ENCODE assay signal across 20 cellular contexts in genomic region chr1:221692643-221693042, GRCh38. TPM values are rescaled to one million over a fixed set of nuclear protein-coding genes. Genes with fewer than 3 reads are reported as not detected.
DNase-seq lines count a peak whose midpoint lies in the region; ATAC-seq, FAIRE-seq and TF ChIP-seq lines count a peak whose summit lies in the region.
"Had no signal": no experiment of that assay in that cellular context is flagged by ENCODE, and none has a peak within 500 bp of the region (broad histone marks: within the 10 kb centered on the region; RNA-seq: fewer than 3 reads in every experiment).

No MANE protein-coding gene starts in this region.

- no peak for TF ChIP-seq POLR2A in K562 (conservative IDR thresholded peaks at IDR 0.05)

- H3K4me1 ChIP-seq in K562 (replicated peaks in 1 of 2; ENCODE audit: control insufficient read depth in 2 of 2, insufficient read depth in 2 of 2, low read length in 2 of 2), result peaks cover 0 to 9% of the 10 kb centered on the region in 2 experiments; a peak in 2 of 5 replicates

- DNase-seq in natural killer cell treated with Interleukin-12 subunit alpha and Interleukin-12 subunit beta and Interleukin-15 and Interleukin-18, amount 100 ng/mL, for 72 hours (ENCODE audit: low spot score), result no peak
- no peak for DNase-seq in natural killer cell
- no peak for DNase-seq in K562 (ENCODE audit: extremely low read depth in 1 of 4, low spot score in 3 of 4)
- no peak for DNase-seq in mucosa of gallbladder (ENCODE audit: low spot score)
- no peak for DNase-seq in HPDE6-E6E7 (ENCODE audit: extremely low spot score)
- DNase-seq in pons (ENCODE audit: low spot score), result no peak
- DNase-seq: CD8-positive, alpha-beta memory T cell; MV-4-11; NCI-H1694 treated with DMSO at 0.1 percent for 48 hours; NCI-H2227 treated with DMSO at 0.1 percent for 48 hours; NCI-H510A treated with DMSO at 0.1 percent for 48 hours; NCI-H774; SHP77 had no signal

- no peaks in the 10 kb centered on the region for H3K27me3 Mint-ChIP-seq in natural killer cell treated with Interleukin-12 subunit alpha and Interleukin-12 subunit beta and Interleukin-15 and Interleukin-18, amount 100 ng/mL, for 72 hours
- H3K27me3 Mint-ChIP-seq in natural killer cell (ENCODE audit: low read depth in 2 of 2), result no peaks in the 10 kb centered on the region
- H3K27me3 Mint-ChIP-seq: CD8-positive, alpha-beta memory T cell had no signal

- CTCF ChIA-PET in K562 (lab: Yijun Ruan, JAX; ENCODE audit: low intra/inter-chr PET ratio), result no interaction called here

- no peaks in the 10 kb centered on the region for H3K9me1 ChIP-seq in K562 (ENCODE audit: control insufficient read depth, insufficient read depth, low read length)

- intact Hi-C loops in natural killer cell (cut with micrococcal nuclease), result no loop called here
- intact Hi-C loops in K562 (cut with micrococcal nuclease), result no loop called here

- H3K4me1 Mint-ChIP-seq in natural killer cell treated with Interleukin-12 subunit alpha and Interleukin-12 subunit beta and Interleukin-15 and Interleukin-18, amount 100 ng/mL, for 72 hours (ENCODE audit: low read depth in 2 of 2), result peaks cover 34 to 37% of the 10 kb centered on the region in 2 donors
- peaks cover 18 to 30% of the 10 kb centered on the region in 2 donors for H3K4me1 Mint-ChIP-seq in natural killer cell

- 39% methylated on average over 2 of the region's 2 CpGs for WGBS in K562 (ENCODE audit: insufficient coverage, low coverage, missing lambda C conversion rate)

- peak overlapping the region; percentile 32 for H3K4me3 Mint-ChIP-seq in natural killer cell treated with Interleukin-12 subunit alpha and Interleukin-12 subunit beta and Interleukin-15 and Interleukin-18, amount 100 ng/mL, for 72 hours
- H3K4me3 Mint-ChIP-seq in natural killer cell, result no peak overlapping the region
- H3K4me3 Mint-ChIP-seq: CD8-positive, alpha-beta memory T cell had no signal

- TF ChIP-seq EP300 in K562 (IDR thresholded peaks at IDR 0.05; ENCODE audit: low read length), result no peak

- H3K27ac Mint-ChIP-seq in natural killer cell treated with Interleukin-12 subunit alpha and Interleukin-12 subunit beta and Interleukin-15 and Interleukin-18, amount 100 ng/mL, for 72 hours, result peak overlapping the region; percentile 41 to 83
- H3K27ac Mint-ChIP-seq in natural killer cell, result no peak overlapping the region
- H3K27ac Mint-ChIP-seq: CD8-positive, alpha-beta memory T cell had no signal

- no peak overlapping the region for H3K4me3 ChIP-seq in K562
- H3K4me3 ChIP-seq: BLaER1 treated with 17β-estradiol and CSF1 and Interleukin-3, amounts not matched to agents 10 nM and 100 nM; SK-N-MC had no signal

- ATAC-seq in natural killer cell treated with Interleukin-12 subunit alpha and Interleukin-12 subunit beta and Interleukin-15 and Interleukin-18, amount 100 ng/mL, for 72 hours, result peak; percentile 72 to 87
- ATAC-seq in natural killer cell (no peak), GM21381 (IDR thresholded peaks at IDR 0.05; ENCODE audit: unreplicated experiment) (peak; percentile 44), K562 (no peak)
- ATAC-seq: HepG2 had no signal

- H3K36me3 Mint-ChIP-seq in natural killer cell treated with Interleukin-12 subunit alpha and Interleukin-12 subunit beta and Interleukin-15 and Interleukin-18, amount 100 ng/mL, for 72 hours, result peaks cover 9% of the 10 kb centered on the region
- H3K36me3 Mint-ChIP-seq in natural killer cell, result no peaks in the 10 kb centered on the region

- H3K9ac ChIP-seq in K562 (ENCODE audit: insufficient read depth in 1 of 2, low read depth in 2 of 2, low read length in 2 of 2), result no peak overlapping the region
- H3K9ac ChIP-seq: BLaER1 treated with 17β-estradiol and CSF1 and Interleukin-3, amounts not matched to agents 10 nM and 100 nM; KMS-11 had no signal

- no peaks in the 10 kb centered on the region for H3K9me3 Mint-ChIP-seq in natural killer cell treated with Interleukin-12 subunit alpha and Interleukin-12 subunit beta and Interleukin-15 and Interleukin-18, amount 100 ng/mL, for 72 hours
- no peaks in the 10 kb centered on the region for H3K9me3 Mint-ChIP-seq in natural killer cell

- no peaks in the 10 kb centered on the region for H4K20me1 ChIP-seq in K562 (replicated peaks; ENCODE audit: control insufficient read depth, insufficient read depth, low read length)
- H4K20me1 ChIP-seq: BLaER1 treated with 17β-estradiol and CSF1 and Interleukin-3, amounts not matched to agents 10 nM and 100 nM had no signal

- H3K27ac ChIP-seq in K562 (ENCODE audit: extremely low read depth, low read depth, low read length), result no peak overlapping the region
- H3K27ac ChIP-seq: BLaER1 treated with 17β-estradiol and CSF1 and Interleukin-3, amounts not matched to agents 10 nM and 100 nM; KMS-11; SK-N-MC had no signal

- POLR2A ChIA-PET in K562 (lab: Yijun Ruan, JAX), result interaction anchor here (0.7 to 0.8 kb wide), 3 partner anchors 10 to 49 kb away, joined by 3 read pairs; partner anchors contain the start of gene DUSP10

- no peaks in the 10 kb centered on the region for H3K9me3 ChIP-seq in K562 (replicated peaks; ENCODE audit: control insufficient read depth, insufficient read depth, low read depth, low read length)

- H2AFZ ChIP-seq in K562 (ENCODE audit: low read depth, low read length), result 0 out of 2 replicates have a peak overlapping the region, but pooled peaks have one; percentile 0

- no peaks in the 10 kb centered on the region for H3K36me3 ChIP-seq in K562 (ENCODE audit: control insufficient read depth, insufficient read depth, low read length)

- no peak for TF ChIP-seq CTCF in natural killer cell (IDR thresholded peaks at IDR 0.05)
- TF ChIP-seq CTCF in K562 (IDR thresholded peaks at IDR 0.05 in 2 of 3, conservative IDR thresholded peaks at IDR 0.05 in 1 of 3; ENCODE audit: insufficient read depth in 2 of 3, low read depth in 1 of 3, low read length in 3 of 3), result no peak

- no peak for FAIRE-seq in K562 (lab: Jason Lieb, UNC)
- FAIRE-seq: GM19239, H1, HepG2 had no signal

- no peak overlapping the region for H3K4me2 ChIP-seq in K562 (ENCODE audit: insufficient read depth, low read length)
- H3K4me2 ChIP-seq: BLaER1 treated with 17β-estradiol and CSF1 and Interleukin-3, amounts not matched to agents 10 nM and 100 nM; KMS-11 had no signal

- H3K27me3 ChIP-seq in K562 (ENCODE audit: control insufficient read depth in 2 of 2, insufficient read depth in 2 of 2, low read length in 2 of 2), result no peaks in the 10 kb centered on the region
- H3K27me3 ChIP-seq: BLaER1 treated with 17β-estradiol and CSF1 and Interleukin-3, amounts not matched to agents 10 nM and 100 nM had no signal

- BruUV-seq in K562 (replicated peaks; lab: Mats Ljungman, UMichigan), result no TSS peak

- in situ Hi-C loops in K562 (cut with MboI), result no loop called here

- H3K79me2 ChIP-seq in K562 (ENCODE audit: control insufficient read depth, insufficient read depth, low read length), result no peaks in the 10 kb centered on the region

- TF ChIP-seq RAD21 in K562 (CRISPR knock-in tag; conservative IDR thresholded peaks at IDR 0.05 in 1 of 2, IDR thresholded peaks at IDR 0.05 in 1 of 2), result no peak

TF ChIP-seq in K562, 482 proteins besides CTCF, POLR2A, EP300 and RAD21:
- TF ChIP-seq BACH1 (tag; IDR thresholded peaks at IDR 0.05) (no peak), ZNF274 (IDR thresholded peaks at IDR 0.05; ENCODE audit: borderline replicate concordance, low read depth, low read length) (no peak), PRPF4 (IDR thresholded peaks at IDR 0.05; ENCODE audit: insufficient read depth, low read depth, low read length, poor library complexity, severe bottlenecking) (no peak), BRF1 (IDR thresholded peaks at IDR 0.05; ENCODE audit: borderline replicate concordance, extremely low read depth, insufficient read length) (no peak), IRF2 (CRISPR knock-in tag; IDR thresholded peaks at IDR 0.05) (no peak), NCOR1 (IDR thresholded peaks at IDR 0.05) (no peak), COPS2 (conservative IDR thresholded peaks at IDR 0.05) (no peak)
- TF ChIP-seq, protein P1, sequence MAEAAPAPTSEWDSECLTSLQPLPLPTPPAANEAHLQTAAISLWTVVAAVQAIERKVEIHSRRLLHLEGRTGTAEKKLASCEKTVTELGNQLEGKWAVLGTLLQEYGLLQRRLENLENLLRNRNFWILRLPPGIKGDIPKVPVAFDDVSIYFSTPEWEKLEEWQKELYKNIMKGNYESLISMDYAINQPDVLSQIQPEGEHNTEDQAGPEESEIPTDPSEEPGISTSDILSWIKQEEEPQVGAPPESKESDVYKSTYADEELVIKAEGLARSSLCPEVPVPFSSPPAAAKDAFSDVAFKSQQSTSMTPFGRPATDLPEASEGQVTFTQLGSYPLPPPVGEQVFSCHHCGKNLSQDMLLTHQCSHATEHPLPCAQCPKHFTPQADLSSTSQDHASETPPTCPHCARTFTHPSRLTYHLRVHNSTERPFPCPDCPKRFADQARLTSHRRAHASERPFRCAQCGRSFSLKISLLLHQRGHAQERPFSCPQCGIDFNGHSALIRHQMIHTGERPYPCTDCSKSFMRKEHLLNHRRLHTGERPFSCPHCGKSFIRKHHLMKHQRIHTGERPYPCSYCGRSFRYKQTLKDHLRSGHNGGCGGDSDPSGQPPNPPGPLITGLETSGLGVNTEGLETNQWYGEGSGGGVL (CRISPR knock-in tag; IDR thresholded peaks at IDR 0.05), result no peak

RNA-seq across cellular contexts. Expression of gene DUSP10, which starts 49.2 kb away (rescaled TPM):
- 10 to 100 TPM; 43.3 to 85.2 TPM for total RNA-seq in natural killer cell treated with Interleukin-12 subunit alpha and Interleukin-12 subunit beta and Interleukin-15 and Interleukin-18, amount 100 ng/mL, for 72 hours
- total RNA-seq in natural killer cell (100 to 1,000 TPM; 109 to 231 (median 210) TPM), K562 (2014; rRNA removed) (6.6 and 7.3 TPM in 2 replicates), K562 (2014; rRNA removed; fragmentation: Illumina TruSeq; extraction: Trizol) (6.3 and 7.6 TPM in 2 replicates), K562 (2015; rRNA removed; fragmentation: Illumina TruSeq; extraction: Trizol) (7.0 and 7.8 TPM in 2 replicates), K562 (2021) (5.9 and 6.1 TPM in 2 replicates), mucosa of gallbladder (9.2 TPM)
- total RNA-seq in K562 (2011; cell fraction: chromatin; rRNA removed; ENCODE audit: low replicate concordance), result 5.0 and 6.0 TPM in 2 replicates
- total RNA-seq in K562 (2011; cell fraction: nucleolus; rRNA removed), result 3.9 and 4.0 TPM in 2 replicates
- total RNA-seq in K562 (2011; cell fraction: nucleoplasm; rRNA removed), result 3.6 and 4.4 TPM in 2 replicates
- polyA plus RNA-seq in K562 (2011; rRNA removed) (1.7 and 3.1 TPM in 2 replicates), K562 (2014; fragmentation: Illumina TruSeq; extraction: Trizol) (6.2 and 8.3 TPM in 2 replicates), K562 (2014; fragmentation: Nextera tagmentation; extraction: Ambion mirVana) (1 to 10 TPM; 3.8 to 5.5 TPM), K562 (2014; rRNA removed) (5.4 and 6.6 TPM in 2 replicates)
- 3.6 and 4.4 TPM in 2 replicates for polyA plus RNA-seq in K562 (2011; cell fraction: cytosol; rRNA removed)
- 3.0 and 4.0 TPM in 2 replicates for polyA plus RNA-seq in K562 (2011; cell fraction: nucleus; rRNA removed)
- 5.8 and 10.6 TPM in 2 replicates for polyA plus RNA-seq in K562 (2012)
- 4.8 and 6.1 TPM in 2 replicates for polyA minus RNA-seq in K562 (2011; rRNA and poly(A)+ RNA removed)
- 1.0 and 1.4 TPM in 2 replicates for polyA minus RNA-seq in K562 (2011; cell fraction: cytosol; rRNA and poly(A)+ RNA removed)
- polyA minus RNA-seq in K562 (2011; cell fraction: nucleus; rRNA and poly(A)+ RNA removed), result 4.8 and 8.7 TPM in 2 replicates

Comparison
In these comparisons a context has a peak if more than half of its experiments do, and no peak if none do; other contexts are left out.
1. ATAC-seq: peak in natural killer cell treated with Interleukin-12 subunit alpha and Interleukin-12 subunit beta and Interleukin-15 and Interleukin-18, amount 100 ng/mL, for 72 hours (2 of 2) and GM21381 (single experiment); none in natural killer cell (0 of 3) and K562 (single experiment).
2. H3K27ac Mint-ChIP-seq: peak in natural killer cell treated with Interleukin-12 subunit alpha and Interleukin-12 subunit beta and Interleukin-15 and Interleukin-18, amount 100 ng/mL, for 72 hours (2 of 2); none in natural killer cell (0 of 2).